ENCODE assay signal across 8 cellular contexts in genomic region chr3:39189648-39190269, GRCh38. TPM values are rescaled to one million over a fixed set of nuclear protein-coding genes. Genes with fewer than 3 reads are reported as not detected.
DNase-seq lines count a peak whose midpoint lies in the region; ATAC-seq, FAIRE-seq and TF ChIP-seq lines count a peak whose summit lies in the region.

No MANE protein-coding gene starts in this region.

- no peak for FAIRE-seq in kidney (lab: Jason Lieb, UNC)

- intact Hi-C loops in kidney (cut with DNase I): loop anchor here (5.0 kb wide), 1 partner anchor 93 kb away; the partner anchor contains the start of gene CX3CR1

- H3K4me3 ChIP-seq in cardiac fibroblast (replicated peaks in 1 of 2; ENCODE audit: low read depth in 2 of 2, low read length in 2 of 2): no peak overlapping the region
- no peak overlapping the region for H3K4me3 ChIP-seq in kidney (ENCODE audit: low read length in 2 of 2)

- peak; percentile 80 for TF ChIP-seq CTCF in cardiac fibroblast (IDR thresholded peaks at IDR 0.05; ENCODE audit: low read depth, low read length)
- TF ChIP-seq CTCF in kidney (IDR thresholded peaks at IDR 0.05; ENCODE audit: borderline replicate concordance, extremely low read depth, insufficient read depth): peak; percentile 88

- peak; percentile 73 for ATAC-seq in GM21723 (IDR thresholded peaks at IDR 0.05; ENCODE audit: unreplicated experiment)
- no peak for ATAC-seq in HG03521 (IDR thresholded peaks at IDR 0.05; ENCODE audit: unreplicated experiment)

- no peak overlapping the region for H3K9ac ChIP-seq in kidney (ENCODE audit: low read length in 2 of 2)

- H3K9me3 ChIP-seq in kidney (ENCODE audit: control insufficient read depth in 1 of 2, low read length in 2 of 2): no peaks in the 10 kb centered on the region

- H3K36me3 ChIP-seq in kidney (ENCODE audit: control insufficient read depth in 1 of 2, insufficient read depth in 2 of 2, low read length in 2 of 2): no peaks in the 10 kb centered on the region

- H3K27ac ChIP-seq in kidney (ENCODE audit: low read depth in 2 of 2, low read length in 2 of 2): no peak overlapping the region

- peak; percentile 25 for DNase-seq in COR-L47 (lab: John Stamatoyannopoulos, UW)
- peak; percentile 37 for DNase-seq in NCI-H146 (lab: John Stamatoyannopoulos, UW)
- peak; percentile 58 for DNase-seq in UCSD-AML1 (lab: John Stamatoyannopoulos, UW; ENCODE audit: unreplicated experiment)
- peak; percentile 76 to 84 for DNase-seq in cardiac fibroblast (ENCODE audit: low read depth in 2 of 2)
- DNase-seq in kidney: no peak
- DNase-seq in stimulated activated CD4-positive, alpha-beta T cell treated with anti-CD3 and anti-CD28 coated beads, Interleukin-2, amount 100 ng/mL, for 48 hours: peak; percentile 54 to 57

- H3K4me1 ChIP-seq in kidney (ENCODE audit: control insufficient read depth in 1 of 2, insufficient read depth in 1 of 2, low read depth in 1 of 2, low read length in 2 of 2): peaks cover 0 to 4% of the 10 kb centered on the region in 2 donors

RNA-seq across cellular contexts. Expression of gene XIRP1, which starts 2.6 kb away (rescaled TPM):
- 0.09 TPM for total RNA-seq in kidney
- polyA plus RNA-seq in kidney (ENCODE audit: insufficient read depth, low read depth, low replicate concordance): not detected

RNA-seq across cellular contexts. Expression of gene CSRNP1, which starts 36.4 kb away (rescaled TPM):
- total RNA-seq in kidney: 21.6 TPM
- 16.5 TPM for polyA plus RNA-seq in kidney (ENCODE audit: insufficient read depth, low read depth, low replicate concordance)
